1 cellular context compared by ENCODE assay signal in genomic region chr1:12437629-12438028, GRCh38.
TF ChIP-seq lines count a peak whose summit lies in the region.

No MANE protein-coding gene starts in this region.

TF ChIP-seq in K562, 482 proteins besides CTCF, POLR2A, EP300 and RAD21 (continued from another document):
- TF ChIP-seq HES1 (IDR thresholded peaks at IDR 0.05; ENCODE audit: low read depth) = no peak
- 0 out of 2 replicates have a peak, but pooled peaks have one; percentile 14 for TF ChIP-seq ZKSCAN8 (CRISPR knock-in tag; IDR thresholded peaks at IDR 0.05)
- no peak for TF ChIP-seq PTRF (tag; IDR thresholded peaks at IDR 0.05)
- TF ChIP-seq HCFC1 (IDR thresholded peaks at IDR 0.05; ENCODE audit: low read depth, low read length) = no peak
- TF ChIP-seq E2F3 (CRISPR knock-in tag; IDR thresholded peaks at IDR 0.05) = no peak
- no peak for TF ChIP-seq STAT5A (IDR thresholded peaks at IDR 0.05; ENCODE audit: borderline replicate concordance, low read length)
- no peak for TF ChIP-seq SRSF7 (optimal IDR thresholded peaks at IDR 0.05; ENCODE audit: low read depth, low read length)
